ENCODE assay signal across 9 cellular contexts in genomic region chr7:92731327-92732063, GRCh38.
DNase-seq lines count a peak whose midpoint lies in the region; ATAC-seq and TF ChIP-seq lines count a peak whose summit lies in the region.
"Had no signal": no experiment of that assay in that cellular context is flagged by ENCODE, and none has a peak within 500 bp of the region (broad histone marks: within the 10 kb centered on the region; RNA-seq: fewer than 3 reads in every experiment).

No MANE protein-coding gene starts in this region.

- peaks cover 64% of the 10 kb centered on the region for H3K4me1 Mint-ChIP-seq in T-helper 2 cell treated with Interferon-gamma antibody and Interleukin-4, amounts not matched to agents 5 μg/mL and 100 μg/mL, for 36 hours (ENCODE audit: low read depth)

- H3K4me3 ChIP-seq in DOHH2 (ENCODE audit: low read length) (peak overlapping the region; percentile 44), left ventricle myocardium inferior (no peak overlapping the region), WERI-Rb-1 (ENCODE audit: low read depth, low read length) (no peak overlapping the region)

- peak overlapping the region; percentile 55 for H3K4me3 Mint-ChIP-seq in T-helper 2 cell treated with Interferon-gamma antibody and Interleukin-4, amounts not matched to agents 5 μg/mL and 100 μg/mL, for 36 hours

- H4K20me1 ChIP-seq in DOHH2 (ENCODE audit: control insufficient read depth, insufficient read depth, low read depth, low read length): no peaks in the 10 kb centered on the region

- H3K36me3 ChIP-seq in DOHH2 (ENCODE audit: control insufficient read depth, low read length): no peaks in the 10 kb centered on the region; the same call in 1 of the 2 replicates
- H3K36me3 ChIP-seq in left ventricle myocardium inferior: no peaks in the 10 kb centered on the region
- H3K36me3 ChIP-seq in WERI-Rb-1: no peaks in the 10 kb centered on the region

- H3K27ac ChIP-seq in DOHH2 (ENCODE audit: low read depth, low read length) (peak overlapping the region; percentile 14), left ventricle myocardium inferior (replicated peaks) (peak overlapping the region; percentile 56), WERI-Rb-1 (no peak overlapping the region)

- TF ChIP-seq CTCF in DOHH2 (IDR thresholded peaks at IDR 0.05; ENCODE audit: low read depth, low read length, poor library complexity, severe bottlenecking): no peak
- TF ChIP-seq CTCF in left ventricle myocardium inferior (IDR thresholded peaks at IDR 0.05; ENCODE audit: borderline replicate concordance): no peak
- no peak for TF ChIP-seq CTCF in WERI-Rb-1 (IDR thresholded peaks at IDR 0.05; ENCODE audit: low read depth, low read length)

- peak; percentile 57 for DNase-seq in T-helper 2 cell treated with Interferon-gamma antibody and Interleukin-4, amounts not matched to agents 5 μg/mL and 100 μg/mL, for 36 hours (ENCODE audit: low spot score)
- DNase-seq in left ventricle myocardium inferior (no peak), HUDEP-2 (lab: John Stamatoyannopoulos, UW; ENCODE audit: unreplicated experiment in 76 of 76) (no peak), HuH-7.5 (ENCODE audit: low spot score) (no peak), WERI-Rb-1 (no peak), pons (ENCODE audit: low spot score) (no peak)
- DNase-seq: NCI-H187 had no signal

- no peaks in the 10 kb centered on the region for H3K27me3 ChIP-seq in DOHH2 (ENCODE audit: control insufficient read depth, low read length)
- no peaks in the 10 kb centered on the region for H3K27me3 ChIP-seq in left ventricle myocardium inferior (ENCODE audit: low read depth)
- no peaks in the 10 kb centered on the region for H3K27me3 ChIP-seq in WERI-Rb-1 (ENCODE audit: insufficient read depth, low read depth, severe bottlenecking)

- ATAC-seq in GM21825 (IDR thresholded peaks at IDR 0.05; ENCODE audit: unreplicated experiment): peak; percentile 56

- no peaks in the 10 kb centered on the region for H3K9me2 ChIP-seq in DOHH2 (replicated peaks; ENCODE audit: control insufficient read depth, low read length)

- H3K4me1 ChIP-seq in DOHH2 (ENCODE audit: control insufficient read depth, low read length): peaks cover 34% of the 10 kb centered on the region
- H3K4me1 ChIP-seq in left ventricle myocardium inferior: peaks cover 27% of the 10 kb centered on the region

- H3K27ac Mint-ChIP-seq in T-helper 2 cell treated with Interferon-gamma antibody and Interleukin-4, amounts not matched to agents 5 μg/mL and 100 μg/mL, for 36 hours: peak overlapping the region; percentile 73

- no peaks in the 10 kb centered on the region for H3K27me3 Mint-ChIP-seq in T-helper 2 cell treated with Interferon-gamma antibody and Interleukin-4, amounts not matched to agents 5 μg/mL and 100 μg/mL, for 36 hours (ENCODE audit: low read depth)

- H3K36me3 Mint-ChIP-seq in T-helper 2 cell treated with Interferon-gamma antibody and Interleukin-4, amounts not matched to agents 5 μg/mL and 100 μg/mL, for 36 hours (ENCODE audit: low read depth): peaks cover 52% of the 10 kb centered on the region

- H3K9me3 ChIP-seq in DOHH2 (ENCODE audit: control insufficient read depth, insufficient read depth, low read length): no peaks in the 10 kb centered on the region
- no peaks in the 10 kb centered on the region for H3K9me3 ChIP-seq in left ventricle myocardium inferior (replicated peaks)
- H3K9me3 ChIP-seq in WERI-Rb-1 (ENCODE audit: severe bottlenecking): no peaks in the 10 kb centered on the region

- peak overlapping the region; percentile 41 for H3K4me2 ChIP-seq in DOHH2 (ENCODE audit: low read length)

- H3K79me2 ChIP-seq in DOHH2 (ENCODE audit: control insufficient read depth, low read length): peaks cover 48% of the 10 kb centered on the region

- peaks cover 10% of the 10 kb centered on the region for H3K9me3 Mint-ChIP-seq in T-helper 2 cell treated with Interferon-gamma antibody and Interleukin-4, amounts not matched to agents 5 μg/mL and 100 μg/mL, for 36 hours

- intact Hi-C loops in left ventricle myocardium inferior (cut with micrococcal nuclease): no loop called here

- H3F3A ChIP-seq in DOHH2 (ENCODE audit: control insufficient read depth, insufficient read depth): no peaks in the 10 kb centered on the region
